ENCODE assay signal across 1 cellular context in the genomic region with DNA sequence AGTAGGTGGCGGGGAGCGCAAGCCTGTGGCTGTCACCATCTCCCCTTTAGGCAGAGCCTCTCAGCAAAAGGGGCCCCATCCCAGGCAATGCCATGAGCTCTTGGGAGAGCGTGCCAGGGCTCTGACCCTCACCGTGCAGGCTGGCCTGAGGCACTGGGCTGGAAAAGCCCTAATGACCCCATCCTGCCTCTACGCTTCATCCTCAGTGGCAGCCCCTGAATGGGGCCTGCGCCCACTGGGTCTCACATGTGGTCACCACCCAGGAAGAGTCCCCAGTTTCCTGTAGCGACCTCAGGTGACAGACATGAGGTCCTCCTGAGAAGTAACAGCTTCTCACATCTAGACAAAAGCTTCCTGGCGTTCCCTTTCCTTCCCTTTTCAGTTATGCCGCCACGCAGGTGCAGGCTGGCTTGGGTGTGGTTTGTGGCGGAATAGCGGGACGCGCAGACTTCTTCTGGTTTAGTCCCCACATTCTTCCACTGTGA.
A peak's percentile ranks its signal among the peaks of the same experiment; 100 is the strongest.
TF ChIP-seq lines count a peak whose summit lies in the region.

No MANE protein-coding gene starts in this region.

TF ChIP-seq in K562, 482 proteins besides CTCF, POLR2A, EP300 and RAD21 (continued from another document):
- TF ChIP-seq, protein P1, sequence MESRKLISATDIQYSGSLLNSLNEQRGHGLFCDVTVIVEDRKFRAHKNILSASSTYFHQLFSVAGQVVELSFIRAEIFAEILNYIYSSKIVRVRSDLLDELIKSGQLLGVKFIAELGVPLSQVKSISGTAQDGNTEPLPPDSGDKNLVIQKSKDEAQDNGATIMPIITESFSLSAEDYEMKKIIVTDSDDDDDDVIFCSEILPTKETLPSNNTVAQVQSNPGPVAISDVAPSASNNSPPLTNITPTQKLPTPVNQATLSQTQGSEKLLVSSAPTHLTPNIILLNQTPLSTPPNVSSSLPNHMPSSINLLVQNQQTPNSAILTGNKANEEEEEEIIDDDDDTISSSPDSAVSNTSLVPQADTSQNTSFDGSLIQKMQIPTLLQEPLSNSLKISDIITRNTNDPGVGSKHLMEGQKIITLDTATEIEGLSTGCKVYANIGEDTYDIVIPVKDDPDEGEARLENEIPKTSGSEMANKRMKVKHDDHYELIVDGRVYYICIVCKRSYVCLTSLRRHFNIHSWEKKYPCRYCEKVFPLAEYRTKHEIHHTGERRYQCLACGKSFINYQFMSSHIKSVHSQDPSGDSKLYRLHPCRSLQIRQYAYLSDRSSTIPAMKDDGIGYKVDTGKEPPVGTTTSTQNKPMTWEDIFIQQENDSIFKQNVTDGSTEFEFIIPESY (CRISPR knock-in tag; IDR thresholded peaks at IDR 0.05) = peak; percentile 91
